19 cellular contexts compared by ENCODE assay signal in genomic region chr10:120465138-120465537, GRCh38. TPM values are rescaled to one million over a fixed set of nuclear protein-coding genes. Genes with fewer than 3 reads are reported as not detected.
DNase-seq lines count a peak whose midpoint lies in the region; ATAC-seq, FAIRE-seq and TF ChIP-seq lines count a peak whose summit lies in the region.
"Had no signal": no experiment of that assay in that cellular context is flagged by ENCODE, and none has a peak within 500 bp of the region (broad histone marks: within the 10 kb centered on the region; RNA-seq: fewer than 3 reads in every experiment).

No MANE protein-coding gene starts in this region.

- H3K27me3 Mint-ChIP-seq in astrocyte (ENCODE audit: low read depth, unreplicated experiment): no peaks in the 10 kb centered on the region
- H3K27me3 Mint-ChIP-seq in activated naive CD8-positive, alpha-beta T cell treated with anti-CD3 and anti-CD28 coated beads for 36 hours: peaks cover under 1% of the 10 kb centered on the region

- H3K4me3 ChIP-seq in astrocyte (ENCODE audit: insufficient read depth, low read depth, low read length) (no peak overlapping the region), lung (no peak overlapping the region)
- H3K4me3 ChIP-seq: A549 had no signal

- H3K79me2 ChIP-seq in astrocyte (ENCODE audit: insufficient read depth, low read length): peaks cover 65% of the 10 kb centered on the region

- H3K9me3 Mint-ChIP-seq in astrocyte (ENCODE audit: unreplicated experiment): no peaks in the 10 kb centered on the region
- H3K9me3 Mint-ChIP-seq in activated naive CD8-positive, alpha-beta T cell treated with anti-CD3 and anti-CD28 coated beads for 36 hours: no peaks in the 10 kb centered on the region
- H3K9me3 Mint-ChIP-seq: CD4-positive, alpha-beta T cell; H9 had no signal

- no peak for FAIRE-seq in astrocyte (lab: Jason Lieb, UNC)
- FAIRE-seq: A549, D721Med, H1 had no signal

- no peak overlapping the region for H2AFZ ChIP-seq in astrocyte (ENCODE audit: low read depth, low read length)

- H3K27ac Mint-ChIP-seq in astrocyte (ENCODE audit: unreplicated experiment): peak overlapping the region; percentile 2
- no peak overlapping the region for H3K27ac Mint-ChIP-seq in activated naive CD8-positive, alpha-beta T cell treated with anti-CD3 and anti-CD28 coated beads for 36 hours
- H3K27ac Mint-ChIP-seq: CD4-positive, alpha-beta T cell; H9 had no signal

- TF ChIP-seq CTCF in astrocyte (IDR thresholded peaks at IDR 0.05; ENCODE audit: insufficient read depth, low read depth, low read length) (no peak), lung (IDR thresholded peaks at IDR 0.05; ENCODE audit: control extremely low read depth, extremely low read depth) (no peak)

- 52 to 76% methylated on average over 2 of the region's 2 CpGs for WGBS in lung, 2 donors

- H3K9ac ChIP-seq in astrocyte (ENCODE audit: low read length): no peak overlapping the region

- no peak overlapping the region for H3K27ac ChIP-seq in astrocyte (ENCODE audit: low read depth, low read length)
- H3K27ac ChIP-seq in lung (ENCODE audit: low read depth in 1 of 2, low read length in 1 of 2): no peak overlapping the region
- H3K27ac ChIP-seq: 22Rv1, A549, C4-2B, HL-60 had no signal

- H3K9me3 ChIP-seq in astrocyte (ENCODE audit: insufficient read depth, low read depth, low read length) (no peaks in the 10 kb centered on the region), lung (ENCODE audit: control insufficient read depth in 2 of 2, insufficient read depth in 1 of 2, low read length in 1 of 2) (no peaks in the 10 kb centered on the region)
- H3K9me3 ChIP-seq: A549, Caco-2 had no signal

- H3K36me3 Mint-ChIP-seq in astrocyte (ENCODE audit: low read depth, unreplicated experiment): peaks cover 13% of the 10 kb centered on the region
- no peaks in the 10 kb centered on the region for H3K36me3 Mint-ChIP-seq in activated naive CD8-positive, alpha-beta T cell treated with anti-CD3 and anti-CD28 coated beads for 36 hours

- ATAC-seq in lung (ENCODE audit: insufficient read depth, low FRiP score) (no peak), left ventricle myocardium superior (no peak)
- ATAC-seq: A549 had no signal

- H3K36me3 ChIP-seq in astrocyte (ENCODE audit: insufficient read depth, low read length) (no peaks in the 10 kb centered on the region), lung (ENCODE audit: control insufficient read depth in 2 of 2, insufficient read depth in 2 of 2, low read length in 2 of 2) (no peaks in the 10 kb centered on the region)

- intact Hi-C loops in left ventricle myocardium superior (cut with micrococcal nuclease): no loop called here

- H3K4me2 ChIP-seq in astrocyte (ENCODE audit: low read length): no peak overlapping the region
- H3K4me2 ChIP-seq: A549 had no signal

- H3K4me1 Mint-ChIP-seq in astrocyte (ENCODE audit: low read depth, unreplicated experiment): peaks cover 44% of the 10 kb centered on the region
- no peaks in the 10 kb centered on the region for H3K4me1 Mint-ChIP-seq in activated naive CD8-positive, alpha-beta T cell treated with anti-CD3 and anti-CD28 coated beads for 36 hours
- H3K4me1 Mint-ChIP-seq: H9 had no signal

- no peaks in the 10 kb centered on the region for H3K27me3 ChIP-seq in astrocyte (ENCODE audit: insufficient read depth, low read length)
- H3K27me3 ChIP-seq in lung (ENCODE audit: control insufficient read depth, insufficient read depth): no peaks in the 10 kb centered on the region

- DNase-seq in NCI-H2171 treated with DMSO at 0.1 percent for 48 hours (lab: John Stamatoyannopoulos, UW) (peak; percentile 59), NCI-H2171 (lab: John Stamatoyannopoulos, UW) (no peak), astrocyte (ENCODE audit: low read depth) (no peak), lung (ENCODE audit: low spot score) (peak; percentile 19), DMS53 (lab: John Stamatoyannopoulos, UW) (no peak), left ventricle myocardium superior (no peak)
- no peak for DNase-seq in activated naive CD8-positive, alpha-beta T cell treated with anti-CD3 and anti-CD28 coated beads for 36 hours
- DNase-seq: AML-193; Caco-2; CD4-positive, alpha-beta T cell; DMS79; GF-D8; H9 had no signal

- H3K4me3 Mint-ChIP-seq in astrocyte (ENCODE audit: unreplicated experiment): no peak overlapping the region
- no peak overlapping the region for H3K4me3 Mint-ChIP-seq in activated naive CD8-positive, alpha-beta T cell treated with anti-CD3 and anti-CD28 coated beads for 36 hours
- H3K4me3 Mint-ChIP-seq: CD4-positive, alpha-beta T cell; H9 had no signal

- peaks cover 33% of the 10 kb centered on the region for H3K4me1 ChIP-seq in astrocyte (ENCODE audit: insufficient read depth, low read length)
- no peaks in the 10 kb centered on the region for H3K4me1 ChIP-seq in lung (ENCODE audit: control insufficient read depth in 2 of 2, insufficient read depth in 2 of 2, low read length in 2 of 2)
- H3K4me1 ChIP-seq: A549, Caco-2 had no signal

- H4K20me1 ChIP-seq in astrocyte (ENCODE audit: insufficient read depth, low read length): peaks cover 11% of the 10 kb centered on the region

RNA-seq across cellular contexts. Expression of gene PLPP4, which starts 8.1 kb away (rescaled TPM):
- total RNA-seq in astrocyte (44.1 and 45.1 TPM in 2 replicates), lung (under 1 TPM in 1 of 2 donors, not detected in 1; 0.18 TPM), left ventricle myocardium superior (not detected)
- under 1 TPM in 1 of 2 donors, not detected in 1; 0.51 TPM for polyA plus RNA-seq in lung
- total RNA-seq in activated naive CD8-positive, alpha-beta T cell treated with anti-CD3 and anti-CD28 coated beads for 36 hours: not detected
- total RNA-seq: CD4-positive, alpha-beta T cell; H1; H9 had no signal
- polyA plus RNA-seq: A549 had no signal

Comparison
In these comparisons a context has a peak if more than half of its experiments do, and no peak if none do; other contexts are left out.
1. DNase-seq: peak in NCI-H2171 treated with DMSO at 0.1 percent for 48 hours (single experiment) and lung (single experiment); none in NCI-H2171 (single experiment), astrocyte (single experiment), DMS53 (single experiment), left ventricle myocardium superior (single experiment) and activated naive CD8-positive, alpha-beta T cell treated with anti-CD3 and anti-CD28 coated beads for 36 hours (single experiment).
2. RNA of gene PLPP4, which starts 8.1 kb away (total RNA-seq): 44.1 to 45.1 TPM in astrocyte; 0.18 TPM in lung, not detected in left ventricle myocardium superior (single experiment) and not detected in activated naive CD8-positive, alpha-beta T cell treated with anti-CD3 and anti-CD28 coated beads for 36 hours; every median in the first group is over 10 times any median in the second.